Comparison of ENCODE assay signal across 15 cellular contexts in the genomic region with DNA sequence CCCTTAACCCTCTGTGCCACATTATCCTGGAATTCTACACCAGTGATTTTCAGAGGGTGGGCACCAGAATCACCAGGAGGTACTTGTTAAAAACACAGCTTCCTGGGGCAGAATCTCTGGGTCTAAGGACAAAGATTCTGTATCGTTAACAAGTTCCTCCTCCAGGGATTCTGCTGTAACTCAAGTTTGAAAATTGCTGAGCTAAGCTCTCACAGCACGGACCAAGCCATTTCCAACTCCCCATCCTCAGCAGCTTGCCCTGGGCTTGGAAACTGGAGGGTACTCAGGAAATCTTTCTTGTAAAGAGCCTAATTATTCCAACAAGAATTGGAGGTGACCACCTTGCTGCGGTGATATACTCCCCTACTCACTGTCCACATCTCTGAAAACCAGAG.
"Had no signal": no experiment of that assay in that cellular context is flagged by ENCODE, and none has a peak within 500 bp of the region (broad histone marks: within the 10 kb centered on the region; RNA-seq: fewer than 3 reads in every experiment).

No MANE protein-coding gene starts in this region.

- H3K9me3 ChIP-seq: psoas muscle, suprapubic skin, thyroid gland had no signal

- ATAC-seq: natural killer cell; stimulated activated naive CD8-positive, alpha-beta T cell treated with anti-CD3 and anti-CD28 coated beads, Interleukin-15, amount 100 ng/mL, for 72 hours had no signal

- H3K4me1 ChIP-seq: suprapubic skin, thyroid gland had no signal

- FAIRE-seq: frontal cortex had no signal

- H3K27me3 ChIP-seq: suprapubic skin, thyroid gland had no signal

- H3K4me3 ChIP-seq: coronary artery, lung, psoas muscle, skin epidermis, suprapubic skin, thyroid gland had no signal

- H3K27ac ChIP-seq: coronary artery, psoas muscle, skin epidermis, suprapubic skin, thyroid gland had no signal

- DNase-seq: hypothalamus; natural killer cell; psoas muscle; right cardiac atrium; stimulated activated CD4-positive, alpha-beta T cell treated with anti-CD3 and anti-CD28 coated beads, Interleukin-1b, Interleukin-23, amount 100 ng/mL, for 48 hours; stimulated activated CD4-positive, alpha-beta T cell treated with anti-CD3 and anti-CD28 coated beads, Interleukin-4, amount 100 ng/mL, for 1 hour; stimulated activated CD8-positive, alpha-beta memory T cell treated with anti-CD3 and anti-CD28 coated beads, Interleukin-4, amount 100 ng/mL, for 48 hours; stimulated activated naive CD4-positive, alpha-beta T cell; stimulated activated naive CD8-positive, alpha-beta T cell treated with anti-CD3 and anti-CD28 coated beads, Interleukin-15, amount 100 ng/mL, for 72 hours; thyroid gland had no signal
